In the genomic region with DNA sequence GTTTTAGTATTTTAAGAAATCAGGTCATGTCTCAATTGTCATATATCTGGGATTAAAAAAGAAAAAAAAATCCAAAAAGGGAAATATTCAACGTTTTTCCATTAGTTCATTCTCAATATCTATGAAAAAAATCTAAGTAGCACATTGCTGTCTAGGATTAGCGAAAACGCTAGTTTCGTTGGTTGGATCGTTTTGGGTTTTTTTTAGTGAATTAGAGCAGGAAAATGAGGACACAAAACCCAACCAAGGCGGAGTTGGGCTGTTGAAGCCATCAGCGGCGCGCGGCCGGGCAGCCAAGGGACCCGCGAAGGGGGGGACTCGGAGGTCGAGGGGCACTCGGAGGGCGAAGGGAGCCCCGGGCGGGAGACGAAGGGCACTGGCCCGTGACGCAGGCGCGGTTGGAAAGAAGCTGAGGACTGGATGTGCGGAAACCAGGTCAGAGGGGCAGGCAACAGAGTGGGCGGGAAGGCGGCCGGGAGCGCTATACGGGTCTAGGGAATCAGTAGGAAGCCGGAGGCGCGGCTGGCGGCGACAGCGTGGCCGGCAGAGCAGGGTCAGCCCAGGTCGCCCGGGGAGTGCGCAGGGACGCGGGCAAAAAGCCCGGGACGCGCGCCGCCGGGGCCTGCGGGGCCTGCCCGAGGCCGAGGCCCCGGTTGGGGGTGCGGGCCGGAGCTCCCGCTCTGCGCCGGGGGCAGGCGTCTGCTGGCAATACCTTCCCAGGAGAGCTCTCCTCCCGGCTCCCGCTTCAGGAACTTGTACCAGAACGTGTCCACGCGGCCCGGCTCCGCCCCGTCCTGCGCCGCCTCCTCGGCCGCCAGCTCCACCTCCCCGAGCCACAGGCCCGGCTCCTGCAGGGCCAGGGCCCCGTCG, we compare ENCODE assay signal across 8 cellular contexts. TPM values are rescaled to one million over a fixed set of nuclear protein-coding genes. Genes with fewer than 3 reads are reported as not detected.
DNase-seq lines count a peak whose midpoint lies in the region; TF ChIP-seq lines count a peak whose summit lies in the region.

No MANE protein-coding gene starts in this region.

- H3K27me3 ChIP-seq in GM23248 (replicated peaks; ENCODE audit: insufficient read depth) = no peaks in the 10 kb centered on the region

- H3K9ac ChIP-seq in GM23248 = peak overlapping the region; percentile 96

- peak overlapping the region; percentile 98 for H3K27ac Mint-ChIP-seq in activated T-helper 2 cell treated with anti-CD3 and anti-CD28 coated beads, Interferon-gamma antibody, Interleukin-2, Interleukin-4, amounts not matched to agents 10 μg/mL and 5 μg/mL and 100 μg/mL, durations not matched to agents 14 hours and 24 hours and 36 hours
- peak overlapping the region; percentile 98 to 99 (median 99) for H3K27ac Mint-ChIP-seq in nephron
- H3K27ac Mint-ChIP-seq in stimulated activated naive CD8-positive, alpha-beta T cell treated with anti-CD3 and anti-CD28 coated beads, Interleukin-15, Interleukin-2, amounts not matched to agents 100 ng/mL and 50 ng/mL, for 24 hours = peak overlapping the region; percentile 96

- H3K4me3 ChIP-seq in GM23248 (peak overlapping the region; percentile 87), fibroblast of pulmonary artery (replicated peaks; ENCODE audit: low read depth, low read length) (peak overlapping the region; percentile 65)

- H2AFZ ChIP-seq in GM23248 = peak overlapping the region; percentile 86

- intact Hi-C loops in activated T-helper 2 cell treated with anti-CD3 and anti-CD28 coated beads, Interferon-gamma antibody, Interleukin-2, Interleukin-4, amounts not matched to agents 10 μg/mL and 5 μg/mL and 100 μg/mL, durations not matched to agents 14 hours and 24 hours and 36 hours (cut with micrococcal nuclease) = loop anchor here (1.0 to 10.0 kb wide), 3 partner anchors 80 to 1470 kb away; a partner anchor contains a TSS

- H3K4me3 Mint-ChIP-seq in activated T-helper 2 cell treated with anti-CD3 and anti-CD28 coated beads, Interferon-gamma antibody, Interleukin-2, Interleukin-4, amounts not matched to agents 10 μg/mL and 5 μg/mL and 100 μg/mL, durations not matched to agents 14 hours and 24 hours and 36 hours (ENCODE audit: low read depth) = peak overlapping the region; percentile 93
- H3K4me3 Mint-ChIP-seq in nephron = peak overlapping the region; percentile 95 to 99 (median 98)
- H3K4me3 Mint-ChIP-seq in stimulated activated naive CD8-positive, alpha-beta T cell treated with anti-CD3 and anti-CD28 coated beads, Interleukin-15, Interleukin-2, amounts not matched to agents 100 ng/mL and 50 ng/mL, for 24 hours = peak overlapping the region; percentile 91

- peak overlapping the region; percentile 97 for H3K27ac ChIP-seq in GM23248
- peak overlapping the region; percentile 99 for H3K27ac ChIP-seq in KOPT-K1 (ENCODE audit: low read depth, low read length, poor library complexity, severe bottlenecking)

- WGBS in GM23248 (ENCODE audit: low coverage in 1 of 2, low lambda C conversion rate in 2 of 2, missing lambda C conversion rate in 2 of 2), 2 experiments = 0 to 1% methylated on average over 54 to 61 of the region's 74 CpGs

- no peaks in the 10 kb centered on the region for H3K27me3 Mint-ChIP-seq in activated T-helper 2 cell treated with anti-CD3 and anti-CD28 coated beads, Interferon-gamma antibody, Interleukin-2, Interleukin-4, amounts not matched to agents 10 μg/mL and 5 μg/mL and 100 μg/mL, durations not matched to agents 14 hours and 24 hours and 36 hours (ENCODE audit: low read depth)
- no peaks in the 10 kb centered on the region for H3K27me3 Mint-ChIP-seq in nephron (ENCODE audit: low read depth)
- H3K27me3 Mint-ChIP-seq in stimulated activated naive CD8-positive, alpha-beta T cell treated with anti-CD3 and anti-CD28 coated beads, Interleukin-15, Interleukin-2, amounts not matched to agents 100 ng/mL and 50 ng/mL, for 24 hours = no peaks in the 10 kb centered on the region

- no peaks in the 10 kb centered on the region; the same call in 1 of the 2 replicates for H3K9me2 ChIP-seq in GM23248 (ENCODE audit: insufficient read depth)

- peaks cover 26% of the 10 kb centered on the region for H3K4me1 Mint-ChIP-seq in activated T-helper 2 cell treated with anti-CD3 and anti-CD28 coated beads, Interferon-gamma antibody, Interleukin-2, Interleukin-4, amounts not matched to agents 10 μg/mL and 5 μg/mL and 100 μg/mL, durations not matched to agents 14 hours and 24 hours and 36 hours (ENCODE audit: low read depth)
- peaks cover 17% of the 10 kb centered on the region for H3K4me1 Mint-ChIP-seq in nephron
- peaks cover 42% of the 10 kb centered on the region for H3K4me1 Mint-ChIP-seq in stimulated activated naive CD8-positive, alpha-beta T cell treated with anti-CD3 and anti-CD28 coated beads, Interleukin-15, Interleukin-2, amounts not matched to agents 100 ng/mL and 50 ng/mL, for 24 hours (ENCODE audit: low read depth)

- H3K4me2 ChIP-seq in GM23248 (ENCODE audit: unreplicated experiment) = peak overlapping the region; percentile 88

- no peak for TF ChIP-seq CTCF in fibroblast of pulmonary artery (IDR thresholded peaks at IDR 0.05; ENCODE audit: low read length, missing control alignments)
- no peak for TF ChIP-seq CTCF in nephron (IDR thresholded peaks at IDR 0.05; ENCODE audit: unreplicated experiment in 3 of 3)

- in situ Hi-C loops in GM23248 (cut with MboI) = no loop called here

- H3K36me3 ChIP-seq in GM23248 (ENCODE audit: low read depth) (no peaks in the 10 kb centered on the region), KOPT-K1 (ENCODE audit: insufficient read depth, low read length) (peaks cover 7% of the 10 kb centered on the region; the same call in 1 of the 2 replicates)

- H3K36me3 Mint-ChIP-seq in activated T-helper 2 cell treated with anti-CD3 and anti-CD28 coated beads, Interferon-gamma antibody, Interleukin-2, Interleukin-4, amounts not matched to agents 10 μg/mL and 5 μg/mL and 100 μg/mL, durations not matched to agents 14 hours and 24 hours and 36 hours (ENCODE audit: low read depth) = peaks cover 11% of the 10 kb centered on the region
- H3K36me3 Mint-ChIP-seq in nephron (ENCODE audit: low read depth) = peaks cover 10% of the 10 kb centered on the region
- H3K36me3 Mint-ChIP-seq in stimulated activated naive CD8-positive, alpha-beta T cell treated with anti-CD3 and anti-CD28 coated beads, Interleukin-15, Interleukin-2, amounts not matched to agents 100 ng/mL and 50 ng/mL, for 24 hours (ENCODE audit: low read depth) = peaks cover 10% of the 10 kb centered on the region

- no peaks in the 10 kb centered on the region for H3K9me3 ChIP-seq in GM23248 (ENCODE audit: low read depth)
- peaks cover 4% of the 10 kb centered on the region for H3K9me3 ChIP-seq in KOPT-K1 (ENCODE audit: insufficient read depth, low read length, poor library complexity, severe bottlenecking)

- peaks cover 23% of the 10 kb centered on the region for H3K4me1 ChIP-seq in GM23248 (ENCODE audit: insufficient read depth)

- H4K20me1 ChIP-seq in GM23248 (ENCODE audit: insufficient read depth) = no peaks in the 10 kb centered on the region

- peaks cover 9% of the 10 kb centered on the region for H3K9me3 Mint-ChIP-seq in activated T-helper 2 cell treated with anti-CD3 and anti-CD28 coated beads, Interferon-gamma antibody, Interleukin-2, Interleukin-4, amounts not matched to agents 10 μg/mL and 5 μg/mL and 100 μg/mL, durations not matched to agents 14 hours and 24 hours and 36 hours
- peaks cover 8% of the 10 kb centered on the region for H3K9me3 Mint-ChIP-seq in nephron
- peaks cover 7% of the 10 kb centered on the region for H3K9me3 Mint-ChIP-seq in stimulated activated naive CD8-positive, alpha-beta T cell treated with anti-CD3 and anti-CD28 coated beads, Interleukin-15, Interleukin-2, amounts not matched to agents 100 ng/mL and 50 ng/mL, for 24 hours

- DNase-seq in DMS79 treated with DMSO at 0.1 percent for 48 hours (lab: John Stamatoyannopoulos, UW) = peak; percentile 87
- peak; percentile 94 for DNase-seq in GM23248
- DNase-seq in RKO (ENCODE audit: low spot score) = peak; percentile 94
- DNase-seq in activated T-helper 2 cell treated with anti-CD3 and anti-CD28 coated beads, Interferon-gamma antibody, Interleukin-2, Interleukin-4, amounts not matched to agents 10 μg/mL and 5 μg/mL and 100 μg/mL, durations not matched to agents 14 hours and 24 hours and 36 hours (ENCODE audit: low spot score) = peak; percentile 67
- peak; percentile 91 for DNase-seq in fibroblast of pulmonary artery (ENCODE audit: low read depth)

- H3K79me2 ChIP-seq in GM23248 (ENCODE audit: insufficient read depth) = no peaks in the 10 kb centered on the region

- H3F3A ChIP-seq in GM23248 (ENCODE audit: insufficient read depth) = peaks cover 31% of the 10 kb centered on the region; the same call in 1 of the 2 replicates

RNA-seq across cellular contexts. Expression of a gene that starts 0.6 kb away (rescaled TPM):
- 3.5 and 4.2 TPM in 2 replicates for total RNA-seq in GM23248 (2014; rRNA removed; shearing (Covaris generic))
- 2.4 and 2.7 TPM in 2 replicates for polyA plus RNA-seq in GM23248 (2016; fragmentation: Nextera tagmentation; extraction: Ambion mirVana)
- 6.4 TPM in 2 replicates for total RNA-seq in activated T-helper 2 cell treated with anti-CD3 and anti-CD28 coated beads, Interferon-gamma antibody, Interleukin-2, Interleukin-4, amounts not matched to agents 10 μg/mL and 5 μg/mL and 100 μg/mL, durations not matched to agents 14 hours and 24 hours and 36 hours

Comparison
In these comparisons a context has a peak if more than half of its experiments do, and no peak if none do; other contexts are left out.
1. Peak in every context shown above with its lines: DNase-seq, H3K4me3 ChIP-seq and H3K27ac ChIP-seq.